ENCODE assay signal across 8 cellular contexts in genomic region chr19:4523306-4524110, GRCh38. TPM values are rescaled to one million over a fixed set of nuclear protein-coding genes. Genes with fewer than 3 reads are reported as not detected.
DNase-seq lines count a peak whose midpoint lies in the region; ATAC-seq, FAIRE-seq and TF ChIP-seq lines count a peak whose summit lies in the region.

No MANE protein-coding gene starts in this region.

- H3K9me2 ChIP-seq in OCI-LY7 (ENCODE audit: insufficient read depth, low read length): no peaks in the 10 kb centered on the region

- no peak overlapping the region for H3K4me2 ChIP-seq in OCI-LY7 (ENCODE audit: low read length)

- ATAC-seq in GM18858 (IDR thresholded peaks at IDR 0.05; ENCODE audit: unreplicated experiment): no peak

- DNase-seq in 8988T (peak; percentile 64), GM10266 (ENCODE audit: extremely low spot score) (peak; percentile 82), OCI-LY7 (ENCODE audit: low spot score) (peak; percentile 33), bronchial epithelial cell (ENCODE audit: low read depth) (no peak), myocyte (ENCODE audit: low read depth) (peak; percentile 58), GOT3 (lab: John Stamatoyannopoulos, UW) (no peak)
- no peak for DNase-seq in effector memory CD4-positive, alpha-beta T cell

- H3K9me3 ChIP-seq in OCI-LY7 (ENCODE audit: low read length): no peaks in the 10 kb centered on the region
- no peaks in the 10 kb centered on the region for H3K9me3 ChIP-seq in effector memory CD4-positive, alpha-beta T cell (ENCODE audit: control insufficient read depth, low read length)

- no peak for FAIRE-seq in bronchial epithelial cell (lab: Jason Lieb, UNC)

- H4K20me1 ChIP-seq in OCI-LY7 (ENCODE audit: insufficient read depth, low read length): no peaks in the 10 kb centered on the region

- no peaks in the 10 kb centered on the region for H3K36me3 ChIP-seq in OCI-LY7 (ENCODE audit: insufficient read depth, low read length)
- no peaks in the 10 kb centered on the region for H3K36me3 ChIP-seq in bronchial epithelial cell (ENCODE audit: control insufficient read depth, insufficient read depth, low read length)
- no peaks in the 10 kb centered on the region for H3K36me3 ChIP-seq in effector memory CD4-positive, alpha-beta T cell (ENCODE audit: control insufficient read depth, insufficient read depth, low read length)

- H3K4me3 ChIP-seq in OCI-LY7 (ENCODE audit: low read depth, low read length, poor library complexity, severe bottlenecking) (no peak overlapping the region), bronchial epithelial cell (ENCODE audit: low read depth, low read length) (no peak overlapping the region)
- no peak overlapping the region for H3K4me3 ChIP-seq in effector memory CD4-positive, alpha-beta T cell (ENCODE audit: insufficient read depth, low read depth, low read length, poor library complexity, severe bottlenecking)

- H3K27ac ChIP-seq in OCI-LY7 (ENCODE audit: low read depth, low read length, poor library complexity, severe bottlenecking): no peak overlapping the region
- H3K27ac ChIP-seq in effector memory CD4-positive, alpha-beta T cell (ENCODE audit: insufficient read depth, low read length, poor library complexity, severe bottlenecking): no peak overlapping the region

- intact Hi-C loops in OCI-LY7 (cut with micrococcal nuclease; ENCODE audit: unreplicated experiment): no loop called here

- H3K27me3 ChIP-seq in bronchial epithelial cell (ENCODE audit: control insufficient read depth, insufficient read depth, low read length): no peaks in the 10 kb centered on the region
- no peaks in the 10 kb centered on the region for H3K27me3 ChIP-seq in effector memory CD4-positive, alpha-beta T cell (replicated peaks; ENCODE audit: control insufficient read depth, insufficient read depth, low read length, poor library complexity, severe bottlenecking)

- H2AFZ ChIP-seq in OCI-LY7 (ENCODE audit: low read length): no peak overlapping the region

- no peaks in the 10 kb centered on the region for H3K79me2 ChIP-seq in OCI-LY7 (ENCODE audit: insufficient read depth, low read depth, low read length)

- CTCF ChIA-PET in OCI-LY7 (lab: Charles Lee; ENCODE audit: unreplicated experiment): interaction anchor here (1.6 kb wide), 1 partner anchor 12 kb away, joined by 4 read pairs; the partner anchor contains the start of gene PLIN5

- TF ChIP-seq CTCF in GM10266 (IDR thresholded peaks at IDR 0.05; ENCODE audit: control insufficient read depth, insufficient read depth, low read depth, missing control alignments) (peak; percentile 78), OCI-LY7 (conservative IDR thresholded peaks at IDR 0.05; ENCODE audit: low read length) (peak; percentile 76), bronchial epithelial cell (IDR thresholded peaks at IDR 0.05; ENCODE audit: insufficient read depth, low read length, severe bottlenecking) (peak; percentile 85)

- POLR2A ChIA-PET in OCI-LY7 (lab: Charles Lee): interaction anchor here (0.8 kb wide), 1 partner anchor 11 kb away, joined by 3 read pairs; the partner anchor contains the start of gene PLIN5

- no peaks in the 10 kb centered on the region for H3K4me1 ChIP-seq in OCI-LY7 (ENCODE audit: insufficient read depth, low read length, poor library complexity, severe bottlenecking)
- H3K4me1 ChIP-seq in effector memory CD4-positive, alpha-beta T cell (ENCODE audit: control insufficient read depth, insufficient read depth, low read length, poor library complexity, severe bottlenecking): no peaks in the 10 kb centered on the region

- BruUV-seq in OCI-LY7 (replicated peaks; lab: Mats Ljungman, UMichigan): no TSS peak

RNA-seq across cellular contexts. Expression of gene PLIN4, which starts 5.2 kb away (rescaled TPM):
- 0.13 TPM in 1 of 2 replicates, not detected in the other for total RNA-seq in OCI-LY7 (2014; rRNA removed; shearing (Covaris generic))
- 0.24 and 0.32 TPM in 2 replicates for total RNA-seq in OCI-LY7 (2022)
- 4.4 and 4.7 TPM in 2 replicates for total RNA-seq in bronchial epithelial cell
- 0.32 and 0.42 TPM in 2 replicates for total RNA-seq in myocyte
- 0.33 TPM for polyA plus RNA-seq in myocyte (2012)

RNA-seq across cellular contexts. Expression of gene PLIN5, which starts 11.5 kb away (rescaled TPM):
- 0.67 and 0.85 TPM in 2 replicates for total RNA-seq in OCI-LY7 (2014; rRNA removed; shearing (Covaris generic))
- total RNA-seq in OCI-LY7 (2022) (1.9 and 2.2 TPM in 2 replicates), bronchial epithelial cell (under 0.01 TPM in 1 of 2 replicates, not detected in the other), myocyte (not detected in 2 replicates)
- polyA plus RNA-seq in myocyte (2012): not detected

RNA-seq across cellular contexts. Expression of gene LRG1, which starts 16.3 kb away (rescaled TPM):
- 0.67 and 1.6 TPM in 2 replicates for total RNA-seq in OCI-LY7 (2014; rRNA removed; shearing (Covaris generic))
- total RNA-seq in OCI-LY7 (2022) (1.8 and 1.9 TPM in 2 replicates), bronchial epithelial cell (0.38 and 1.1 TPM in 2 replicates), myocyte (0.05 TPM in 1 of 2 replicates, not detected in the other)
- polyA plus RNA-seq in myocyte (2012): not detected

RNA-seq across cellular contexts. Expression of gene SEMA6B, which starts 36.0 kb away (rescaled TPM):
- 0.05 TPM in 1 of 2 replicates, not detected in the other for total RNA-seq in OCI-LY7 (2014; rRNA removed; shearing (Covaris generic))
- total RNA-seq in OCI-LY7 (2022): not detected in 2 replicates
- under 0.01 TPM in 1 of 2 replicates, not detected in the other for total RNA-seq in bronchial epithelial cell
- total RNA-seq in myocyte: 373 and 483 TPM in 2 replicates
- 75.2 TPM for polyA plus RNA-seq in myocyte (2012)

RNA-seq across cellular contexts. Expression of gene HDGFL2, which starts 51.4 kb away (rescaled TPM):
- 54.5 and 79.9 TPM in 2 replicates for total RNA-seq in OCI-LY7 (2014; rRNA removed; shearing (Covaris generic))
- 77.3 and 85.9 TPM in 2 replicates for total RNA-seq in OCI-LY7 (2022)
- 35.0 and 45.7 TPM in 2 replicates for total RNA-seq in bronchial epithelial cell
- total RNA-seq in myocyte: 43.8 and 59.1 TPM in 2 replicates
- 46.6 TPM for polyA plus RNA-seq in myocyte (2012)

Comparison
In these comparisons a context has a peak if more than half of its experiments do, and no peak if none do; other contexts are left out.
1. DNase-seq: peak in 8988T (single experiment), GM10266 (single experiment), OCI-LY7 (single experiment) and myocyte (single experiment); none in bronchial epithelial cell (single experiment), GOT3 (single experiment) and effector memory CD4-positive, alpha-beta T cell (0 of 3).
2. Peak in every context shown above with its lines, with median percentiles within 50 percentile points of each other: CTCF ChIP-seq.